12 cellular contexts compared by ENCODE assay signal in genomic region chr11:61888043-61888442, GRCh38. TPM values are rescaled to one million over a fixed set of nuclear protein-coding genes. Genes with fewer than 3 reads are reported as not detected.
DNase-seq lines count a peak whose midpoint lies in the region; ATAC-seq, FAIRE-seq and TF ChIP-seq lines count a peak whose summit lies in the region.
"Had no signal": no experiment of that assay in that cellular context is flagged by ENCODE, and none has a peak within 500 bp of the region (broad histone marks: within the 10 kb centered on the region; RNA-seq: fewer than 3 reads in every experiment).

No MANE protein-coding gene starts in this region.

- H3K9me2 ChIP-seq in SK-N-SH, result no peaks in the 10 kb centered on the region

- CTCF ChIA-PET in SK-N-SH (lab: Yijun Ruan, JAX), result interaction anchor here (2.1 to 6.9 kb wide), 4 partner anchors 10 to 194 kb away, joined by 5 to 64 read pairs (median 14); no protein-coding TSS in a partner anchor

- H2AFZ ChIP-seq in SK-N-SH (ENCODE audit: low read depth), result no peak overlapping the region

- H3K27me3 ChIP-seq in SK-N-SH (ENCODE audit: insufficient read depth) (no peaks in the 10 kb centered on the region), pancreas (no peaks in the 10 kb centered on the region)
- H3K27me3 ChIP-seq: suprapubic skin had no signal

- TF ChIP-seq CTCF in AG10803 (conservative IDR thresholded peaks at IDR 0.05; ENCODE audit: low read length), result no peak
- TF ChIP-seq CTCF in SK-N-SH (IDR thresholded peaks at IDR 0.05), result no peak
- TF ChIP-seq CTCF in fibroblast of mammary gland (conservative IDR thresholded peaks at IDR 0.05; ENCODE audit: control insufficient read depth, insufficient read depth, low read depth, low read length), result no peak
- no peak for TF ChIP-seq CTCF in pancreas (IDR thresholded peaks at IDR 0.05)

- intact Hi-C loops in pancreas (cut with DNase I), result no loop called here

- FAIRE-seq in pancreas (lab: Jason Lieb, UNC), result no peak

- 42% methylated on average over 4 of the region's 6 CpGs for WGBS in SK-N-SH (ENCODE audit: low lambda C conversion rate)
- WGBS in pancreas, 2 donors, result 57 to 76% methylated on average over 6 of the region's 6 CpGs

- 0 out of 2 replicates have a peak overlapping the region, but pooled peaks have one; percentile 21 for H3K9ac ChIP-seq in SK-N-SH

- H3K36me3 ChIP-seq in SK-N-SH (replicated peaks in 1 of 2; ENCODE audit: control insufficient read depth in 1 of 2, insufficient read depth in 2 of 2, low read length in 1 of 2), result no peaks in the 10 kb centered on the region
- no peaks in the 10 kb centered on the region for H3K36me3 ChIP-seq in pancreas
- H3K36me3 ChIP-seq: suprapubic skin had no signal

- TF ChIP-seq RAD21 in SK-N-SH (IDR thresholded peaks at IDR 0.05; ENCODE audit: low read length), result no peak

- H3K9me3 ChIP-seq in SK-N-SH, result no peaks in the 10 kb centered on the region
- H3K9me3 ChIP-seq in pancreas, result no peaks in the 10 kb centered on the region
- H3K9me3 ChIP-seq: suprapubic skin had no signal

- H3K27ac ChIP-seq in SK-N-SH (ENCODE audit: low read depth in 2 of 2, low read length in 1 of 2) (peak overlapping the region in 1 of 2 experiments; percentile 52; a peak in 2 of 4 replicates), pancreas (peak overlapping the region in 2 of 4 donors; percentile 19 to 46)
- H3K27ac ChIP-seq: suprapubic skin had no signal

- peaks cover 26% of the 10 kb centered on the region for H3F3A ChIP-seq in SK-N-SH (replicated peaks; ENCODE audit: insufficient read depth)

- no peak overlapping the region for H3K4me3 ChIP-seq in AG10803 (ENCODE audit: low read length)
- peak overlapping the region in 1 of 2 experiments; percentile 19; a peak in 1 of 4 replicates for H3K4me3 ChIP-seq in SK-N-SH (ENCODE audit: low read depth in 2 of 2, low read length in 1 of 2)
- H3K4me3 ChIP-seq in fibroblast of mammary gland (ENCODE audit: control insufficient read depth, low read depth, low read length), result no peak overlapping the region
- H3K4me3 ChIP-seq in pancreas, result no peak overlapping the region
- H3K4me3 ChIP-seq: suprapubic skin had no signal

- POLR2A ChIA-PET in SK-N-SH (lab: Yijun Ruan, JAX), result no interaction called here

- TF ChIP-seq EP300 in SK-N-SH (IDR thresholded peaks at IDR 0.05; ENCODE audit: borderline replicate concordance in 1 of 2, low read depth in 1 of 2, low read length in 1 of 2), result peak in 1 of 2 experiments; percentile 60; a peak in 1 of 4 replicates

- H3K79me2 ChIP-seq in SK-N-SH (ENCODE audit: insufficient read depth), result peaks cover 47% of the 10 kb centered on the region

- ATAC-seq in pancreas (peak in 3 of 4 donors; percentile 12 to 32 (median 23)), HG03439 (IDR thresholded peaks at IDR 0.05; ENCODE audit: unreplicated experiment) (no peak)

- peak overlapping the region; percentile 8; the same call in 1 of the 2 replicates for H3K4me2 ChIP-seq in SK-N-SH

- H4K20me1 ChIP-seq in SK-N-SH (ENCODE audit: insufficient read depth), result peaks cover 3% of the 10 kb centered on the region; the same call in 1 of the 2 replicates

- DNase-seq in AG10803 (ENCODE audit: low read depth) (peak; percentile 95), SK-N-SH (no peak), fibroblast of mammary gland (ENCODE audit: low read depth) (peak; percentile 87), pancreas (peak in 5 of 6 donors; percentile 60 to 73 (median 63)), HuH-7 (ENCODE audit: low spot score) (no peak), NCI-H526 treated with DMSO at 0.1 percent for 48 hours (lab: John Stamatoyannopoulos, UW) (no peak)
- no peak for DNase-seq in NK-92 treated with Interleukin-12 subunit alpha and Interleukin-12 subunit beta, amount 100 ng/mL, for 24 hours (lab: John Stamatoyannopoulos, UW)
- DNase-seq: activated CD4-positive, alpha-beta T cell treated with anti-CD3 and anti-CD28 coated beads, Interleukin-2, amount 50 U/mL, for 1 hour; NCI-H446 treated with DMSO at 0.1 percent for 48 hours; posterior cingulate gyrus had no signal

- peaks cover 7 to 14% of the 10 kb centered on the region in 2 experiments; a peak in 3 of 4 replicates for H3K4me1 ChIP-seq in SK-N-SH (ENCODE audit: control insufficient read depth in 1 of 2, insufficient read depth in 2 of 2, low read depth in 1 of 2, low read length in 1 of 2)
- H3K4me1 ChIP-seq in pancreas, result peaks cover 0 to 7% (median 0%) of the 10 kb centered on the region in 3 donors

TF ChIP-seq in SK-N-SH, 30 proteins besides CTCF, POLR2A, EP300 and RAD21:
- TF ChIP-seq MAX (IDR thresholded peaks at IDR 0.05; ENCODE audit: low read depth), result peak; percentile 55; the same call in 1 of the 2 replicates
- peak; percentile 42; the same call in 1 of the 2 replicates for TF ChIP-seq FOSL2 (IDR thresholded peaks at IDR 0.05; ENCODE audit: borderline replicate concordance, low read depth)
- peak; percentile 41; the same call in 1 of the 2 replicates for TF ChIP-seq POLR2AphosphoS5 (IDR thresholded peaks at IDR 0.05; ENCODE audit: low read depth, low read length)
- no peak for TF ChIP-seq RCOR1 (IDR thresholded peaks at IDR 0.05; ENCODE audit: low read length)
- no peak for TF ChIP-seq EZH2phosphoT487 (IDR thresholded peaks at IDR 0.05; ENCODE audit: borderline replicate concordance, low read depth)
- TF ChIP-seq PBX3 (IDR thresholded peaks at IDR 0.05), result peak; percentile 70
- TF ChIP-seq NFIC (IDR thresholded peaks at IDR 0.05; ENCODE audit: borderline replicate concordance), result peak; percentile 84
- TF ChIP-seq TEAD4 (IDR thresholded peaks at IDR 0.05; ENCODE audit: borderline replicate concordance, insufficient read depth), result peak; percentile 93
- peak; percentile 86 for TF ChIP-seq YY1 (IDR thresholded peaks at IDR 0.05; ENCODE audit: low read depth)
- TF ChIP-seq TCF12 (IDR thresholded peaks at IDR 0.05), result peak; percentile 84
- TF ChIP-seq JUND (IDR thresholded peaks at IDR 0.05), result peak; percentile 86

RNA-seq across cellular contexts. Expression of gene FADS3, which starts 3.3 kb away (rescaled TPM):
- polyA plus RNA-seq in SK-N-SH (2012; rRNA removed), result 93.3 and 116 TPM in 2 replicates
- polyA plus RNA-seq in SK-N-SH (2012; cell fraction: cytosol; rRNA removed), result 20.9 and 32.5 TPM in 2 replicates
- polyA plus RNA-seq in SK-N-SH (2012; cell fraction: nucleus; rRNA removed), result 761 and 764 TPM in 2 replicates
- 10 to 100 TPM; 11.2 to 26.6 (median 16.7) TPM for total RNA-seq in pancreas
- polyA plus RNA-seq in pancreas, result 10 to 100 TPM; 35.2 to 42.7 TPM

RNA-seq across cellular contexts. Expression of gene RAB3IL1, which starts 29.3 kb away (rescaled TPM):
- polyA plus RNA-seq in SK-N-SH (2012; rRNA removed), result 9.8 and 10.2 TPM in 2 replicates
- 4.8 and 7.2 TPM in 2 replicates for polyA plus RNA-seq in SK-N-SH (2012; cell fraction: cytosol; rRNA removed)
- polyA plus RNA-seq in SK-N-SH (2012; cell fraction: nucleus; rRNA removed), result 14.6 and 16.0 TPM in 2 replicates
- 1 to 10 TPM; 1.9 to 5.6 (median 2.6) TPM for total RNA-seq in pancreas
- 1 to 10 TPM; 3.4 to 4.2 TPM for polyA plus RNA-seq in pancreas

RNA-seq across cellular contexts. Expression of gene FADS2, which starts 59.9 kb away (rescaled TPM):
- polyA plus RNA-seq in SK-N-SH (2012; rRNA removed) (67.8 and 77.1 TPM in 2 replicates), pancreas (10 to 100 TPM in 1 of 2 donors, 1 to 10 TPM in 1; 8.4 to 21.3 TPM)
- 35.0 and 46.7 TPM in 2 replicates for polyA plus RNA-seq in SK-N-SH (2012; cell fraction: cytosol; rRNA removed)
- polyA plus RNA-seq in SK-N-SH (2012; cell fraction: nucleus; rRNA removed), result 81.1 and 91.8 TPM in 2 replicates
- 10 to 100 TPM in 2 of 6 donors, 1 to 10 TPM in 4; 1.7 to 20.5 (median 5.5) TPM for total RNA-seq in pancreas

Comparison
In these comparisons a context has a peak if more than half of its experiments do, and no peak if none do; other contexts are left out.
1. DNase-seq: peak in AG10803 (single experiment), fibroblast of mammary gland (single experiment) and pancreas (5 of 6); none in SK-N-SH (single experiment), HuH-7 (single experiment), NK-92 treated with Interleukin-12 subunit alpha and Interleukin-12 subunit beta, amount 100 ng/mL, for 24 hours (single experiment) and NCI-H526 treated with DMSO at 0.1 percent for 48 hours (single experiment).